Comparison of ENCODE assay signal across 32 cellular contexts in genomic region chr2:209938906-209939305, GRCh38.
"Had no signal": no experiment of that assay in that cellular context is flagged by ENCODE, and none has a peak within 500 bp of the region (broad histone marks: within the 10 kb centered on the region; RNA-seq: fewer than 3 reads in every experiment).

No MANE protein-coding gene starts in this region.

- H3K9me3 ChIP-seq: ascending aorta, MG63 had no signal

- H3K4me3 Mint-ChIP-seq: activated B cell treated with CpG ODN at 0.5 μM for 24 hours; activated CD4-positive, alpha-beta memory T cell treated with anti-CD3 and anti-CD28 coated beads for 36 hours; activated naive CD4-positive, alpha-beta T cell treated with anti-CD3 and anti-CD28 coated beads, Interleukin-2, amount 10 ng/mL, durations not matched to agents 7 days and 5 days; activated naive CD8-positive, alpha-beta T cell; activated T-cell treated with anti-CD3 and anti-CD28 coated beads, Interleukin-2, amount 50 U/mL, for 4 hours; activated T-helper 1 cell treated with anti-CD3 and anti-CD28 coated beads, Interleukin-12 subunit alpha, Interleukin-12 subunit beta, Interleukin-2, Interleukin-4 antibody, amounts not matched to agents 30 ng/mL and 10 ng/mL and 1 ng/mL, durations not matched to agents 14 hours and 24 hours and 36 hours had no signal

- H3K27ac Mint-ChIP-seq: activated B cell treated with CpG ODN at 0.5 μM for 24 hours; activated CD4-positive, alpha-beta memory T cell treated with anti-CD3 and anti-CD28 coated beads for 36 hours; activated naive CD4-positive, alpha-beta T cell treated with anti-CD3 and anti-CD28 coated beads, Interleukin-2, amount 10 ng/mL, durations not matched to agents 7 days and 5 days; activated naive CD8-positive, alpha-beta T cell; activated T-helper 1 cell treated with anti-CD3 and anti-CD28 coated beads, Interleukin-12 subunit alpha, Interleukin-12 subunit beta, Interleukin-2, Interleukin-4 antibody, amounts not matched to agents 30 ng/mL and 10 ng/mL and 1 ng/mL, durations not matched to agents 14 hours and 24 hours and 36 hours had no signal

- H3K4me1 ChIP-seq: ascending aorta had no signal

- H3K36me3 ChIP-seq: ascending aorta, MG63 had no signal

- H3K27me3 ChIP-seq: ascending aorta, MG63 had no signal

- H3K27me3 Mint-ChIP-seq: activated naive CD4-positive, alpha-beta T cell treated with anti-CD3 and anti-CD28 coated beads, Interleukin-2, amount 10 ng/mL, durations not matched to agents 7 days and 5 days had no signal

- H3K4me3 ChIP-seq: ascending aorta, MG63 had no signal

- H3K27ac ChIP-seq: ascending aorta, RWPE1, VCaP had no signal

- H3K36me3 Mint-ChIP-seq: activated CD4-positive, alpha-beta memory T cell treated with anti-CD3 and anti-CD28 coated beads for 36 hours; activated naive CD4-positive, alpha-beta T cell treated with anti-CD3 and anti-CD28 coated beads, Interleukin-2, amount 10 ng/mL, durations not matched to agents 7 days and 5 days; activated naive CD8-positive, alpha-beta T cell had no signal

- H3K9me3 Mint-ChIP-seq: activated B cell treated with CpG ODN at 0.5 μM for 24 hours; activated CD4-positive, alpha-beta memory T cell treated with anti-CD3 and anti-CD28 coated beads for 36 hours; activated naive CD4-positive, alpha-beta T cell treated with anti-CD3 and anti-CD28 coated beads, Interleukin-2, amount 10 ng/mL, durations not matched to agents 7 days and 5 days; activated T-cell treated with anti-CD3 and anti-CD28 coated beads, Interleukin-2, amount 50 U/mL, for 4 hours; activated T-helper 1 cell treated with anti-CD3 and anti-CD28 coated beads, Interleukin-12 subunit alpha, Interleukin-12 subunit beta, Interleukin-2, Interleukin-4 antibody, amounts not matched to agents 30 ng/mL and 10 ng/mL and 1 ng/mL, durations not matched to agents 14 hours and 24 hours and 36 hours had no signal

- DNase-seq: activated B cell treated with CpG ODN at 0.5 μM for 24 hours; activated CD4-positive, alpha-beta memory T cell treated with anti-CD3 and anti-CD28 coated beads for 36 hours; activated CD4-positive, alpha-beta T cell treated with anti-CD3 and anti-CD28 coated beads for 4 hours; activated CD4-positive, alpha-beta T cell treated with anti-CD3 and anti-CD28 coated beads, Interleukin-2, amount 50 U/mL, for 1 hour; activated CD4-positive, CD25-positive, alpha-beta regulatory T cell treated with anti-CD3 and anti-CD28 coated beads, Interleukin-2, amount 50 U/mL, for 72 hours; activated CD8-positive, alpha-beta memory T cell treated with anti-CD3 and anti-CD28 coated beads, Interleukin-2, amount 50 U/mL, for 4 hours; activated gamma-delta T cell treated with Interleukin-2 at 50 U/mL for 16 hours; activated naive CD4-positive, alpha-beta T cell treated with anti-CD3 and anti-CD28 coated beads, Interleukin-2, amount 10 ng/mL, durations not matched to agents 7 days and 5 days; activated T-cell treated with anti-CD3 and anti-CD28 coated beads for 4 hours; activated T-cell treated with anti-CD3 and anti-CD28 coated beads, Interleukin-2, amount 50 U/mL, for 4 hours; amygdala; Kasumi-1; KG1; MG63; NCI-H1048; NCI-H1105 treated with DMSO at 0.1 percent for 48 hours; NCI-H1436; NCI-H1694; NCI-H1930; NCI-H2081 treated with DMSO at 0.1 percent for 48 hours; NCI-H226; NCI-H524 treated with DMSO at 0.1 percent for 48 hours; SIG-M5; SW 1271; T-helper 1 cell; T-helper 2 cell; T-helper 9 cell had no signal

- H3K4me1 Mint-ChIP-seq: activated B cell treated with CpG ODN at 0.5 μM for 24 hours; activated naive CD4-positive, alpha-beta T cell treated with anti-CD3 and anti-CD28 coated beads, Interleukin-2, amount 10 ng/mL, durations not matched to agents 7 days and 5 days had no signal
